In genomic region chr1:54949971-54950360, GRCh38 we compare ENCODE assay signal across 8 cellular contexts. TPM values are rescaled to one million over a fixed set of nuclear protein-coding genes. Genes with fewer than 3 reads are reported as not detected.
DNase-seq lines count a peak whose midpoint lies in the region; ATAC-seq and TF ChIP-seq lines count a peak whose summit lies in the region.

No MANE protein-coding gene starts in this region.

- no peak for TF ChIP-seq POLR2A in tibial nerve (IDR thresholded peaks at IDR 0.05)

- ATAC-seq in GM18511 (IDR thresholded peaks at IDR 0.05; ENCODE audit: unreplicated experiment): no peak
- no peak for ATAC-seq in GM21381 (IDR thresholded peaks at IDR 0.05; ENCODE audit: unreplicated experiment)
- no peak for ATAC-seq in HG02623 (IDR thresholded peaks at IDR 0.05; ENCODE audit: unreplicated experiment)

- DNase-seq in SHP77 treated with DMSO at 0.1 percent for 48 hours (lab: John Stamatoyannopoulos, UW) (peak; percentile 71), SHP77 (lab: John Stamatoyannopoulos, UW) (no peak), cardiac fibroblast (ENCODE audit: low read depth in 2 of 2) (peak; percentile 45 to 61), tibial nerve (ENCODE audit: low spot score in 2 of 2) (peak in 1 of 2 donors; percentile 33)

- 45 to 51% methylated on average over 6 of the region's 6 CpGs for WGBS in tibial nerve, 2 donors

- no peaks in the 10 kb centered on the region for H3K27me3 ChIP-seq in layer of hippocampus (ENCODE audit: control insufficient read depth, insufficient read depth, low read length)
- no peaks in the 10 kb centered on the region for H3K27me3 ChIP-seq in tibial nerve

- H3K4me3 ChIP-seq in cardiac fibroblast (replicated peaks in 1 of 2; ENCODE audit: low read depth in 2 of 2, low read length in 2 of 2) (no peak overlapping the region), tibial nerve (no peak overlapping the region)

- peak overlapping the region; percentile 72 for H3K27ac ChIP-seq in layer of hippocampus (ENCODE audit: low read depth, low read length)
- H3K27ac ChIP-seq in tibial nerve: peak overlapping the region in 3 of 4 donors; percentile 24 to 84 (median 82)

- H3K4me1 ChIP-seq in tibial nerve: peaks cover 0 to 23% (median 7%) of the 10 kb centered on the region in 4 donors

- TF ChIP-seq CTCF in cardiac fibroblast (IDR thresholded peaks at IDR 0.05; ENCODE audit: low read depth, low read length) (no peak), tibial nerve (IDR thresholded peaks at IDR 0.05) (no peak)

- TF ChIP-seq EP300 in tibial nerve (IDR thresholded peaks at IDR 0.05): no peak

- no peaks in the 10 kb centered on the region for H3K36me3 ChIP-seq in tibial nerve

- H3K9me3 ChIP-seq in tibial nerve: no peaks in the 10 kb centered on the region

RNA-seq across cellular contexts. Expression of gene TMEM61, which starts 30.5 kb away (rescaled TPM):
- under 1 TPM in 1 of 4 donors, not detected in 3; 0.84 TPM for total RNA-seq in tibial nerve

RNA-seq across cellular contexts. Expression of gene BSND, which starts 48.8 kb away (rescaled TPM):
- not detected for total RNA-seq in tibial nerve

Comparison
In these comparisons a context has a peak if more than half of its experiments do, and no peak if none do; other contexts are left out.
1. DNase-seq: peak in SHP77 treated with DMSO at 0.1 percent for 48 hours (single experiment) and cardiac fibroblast (2 of 2); none in SHP77 (0 of 2).